ENCODE assay signal across 8 cellular contexts in the genomic region with DNA sequence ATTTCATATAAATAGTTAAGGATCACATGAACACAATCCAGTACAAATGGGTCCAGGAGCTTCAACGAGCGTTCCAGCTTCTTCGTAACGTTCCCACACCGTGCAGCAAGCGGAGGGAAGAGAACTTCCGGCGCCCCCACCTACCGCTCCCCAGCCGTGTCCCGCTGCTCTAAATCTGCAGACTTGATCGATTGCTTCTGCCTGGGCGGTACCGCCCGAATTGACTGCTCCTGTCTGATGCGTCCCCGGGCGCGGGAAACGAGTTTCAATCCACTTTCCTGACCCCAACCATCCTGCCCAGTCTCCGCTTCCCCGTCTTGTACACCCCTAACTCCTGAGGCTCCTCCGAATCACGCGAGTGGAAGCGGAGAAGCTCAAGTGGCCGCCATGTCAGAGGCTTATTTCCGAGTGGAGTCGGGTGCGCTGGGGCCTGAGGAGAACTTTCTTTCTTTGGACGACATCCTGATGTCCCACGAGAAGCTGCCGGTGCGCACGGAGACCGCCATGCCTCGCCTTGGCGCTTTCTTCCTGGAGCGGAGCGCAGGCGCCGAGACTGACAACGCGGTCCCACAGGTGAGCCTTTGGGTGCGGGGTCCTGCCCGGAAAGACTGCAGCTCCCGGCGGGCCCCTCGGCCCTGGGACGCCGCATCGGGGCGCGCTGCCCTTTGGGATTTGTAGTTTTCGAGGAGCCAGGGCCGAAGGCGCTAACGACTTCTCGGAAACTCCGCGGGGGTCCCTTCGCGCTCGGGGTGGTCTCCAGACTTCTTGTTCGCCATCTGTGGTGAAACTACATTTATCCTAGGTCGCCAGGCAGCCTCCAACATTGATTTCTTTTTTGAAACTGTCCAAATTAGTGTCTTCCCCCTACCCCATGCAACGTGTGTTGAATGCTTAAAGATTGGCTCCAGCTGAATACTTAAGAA. TPM values are rescaled to one million over a fixed set of nuclear protein-coding genes. Genes with fewer than 3 reads are reported as not detected.
DNase-seq lines count a peak whose midpoint lies in the region; ATAC-seq and TF ChIP-seq lines count a peak whose summit lies in the region.

TSS of gene GINS3 (plus strand) at position 257 of the 923 bp plus-strand sequence. CDS start at position 388, 131 bp downstream.

- peak within 1 kb of the TSS; percentile 98 to 100 for H4K8ac ChIP-seq in IMR-90 (ENCODE audit: low read depth in 2 of 2, low read length in 2 of 2)

- H3K9me3 ChIP-seq in IMR-90 (ENCODE audit: control insufficient read depth, insufficient read depth, low read length) (no peaks in the 10 kb centered on the region), mucosa of stomach (ENCODE audit: control insufficient read depth, low read length) (no peaks in the 10 kb centered on the region)

- no peaks in the 10 kb centered on the region for H4K20me1 ChIP-seq in IMR-90 (ENCODE audit: insufficient read depth, low read length)

- peak within 1 kb of the TSS; percentile 80 for H3K4ac ChIP-seq in IMR-90 (ENCODE audit: low read depth, low read length)

- ATAC-seq in GM21528 (IDR thresholded peaks at IDR 0.05; ENCODE audit: low FRiP score, unreplicated experiment): peak; percentile 95
- ATAC-seq in IMR-90 (ENCODE audit: low read depth): peak; percentile 98

- H3K27me3 ChIP-seq in IMR-90 (ENCODE audit: control insufficient read depth, insufficient read depth, low read length): peaks cover 2% of the 10 kb centered on the region
- peaks cover 7% of the 10 kb centered on the region for H3K27me3 ChIP-seq in mucosa of stomach (ENCODE audit: control insufficient read depth, insufficient read depth, low read length)

- WGBS in IMR-90 (ENCODE audit: extremely low coverage in 2 of 2, insufficient read length in 1 of 2), 2 experiments: 1% methylated on average over 24 of the region's 67 CpGs; no CpG with 5 or more reads in 1 of the 2 experiments

- peak within 1 kb of the TSS; percentile 97 for H4K5ac ChIP-seq in IMR-90 (ENCODE audit: low read depth, low read length)

- peak within 1 kb of the TSS; percentile 73 for H3K18ac ChIP-seq in IMR-90 (ENCODE audit: low read depth, low read length)

- peak within 1 kb of the TSS; percentile 92 for H3K4me3 ChIP-seq in IMR-90 (ENCODE audit: insufficient read depth, low read depth, low read length)
- peak within 1 kb of the TSS; percentile 70 for H3K4me3 ChIP-seq in epithelial cell of proximal tubule (ENCODE audit: low read depth, low read length)
- H3K4me3 ChIP-seq in mucosa of stomach (ENCODE audit: low read length): peak within 1 kb of the TSS; percentile 100

- H3K27ac ChIP-seq in IMR-90 (ENCODE audit: insufficient read depth, low read length): peak within 1 kb of the TSS; percentile 65

- BruUV-seq in IMR-90 (replicated peaks; lab: Mats Ljungman, UMichigan): no TSS peak

- H3K4me2 ChIP-seq in IMR-90 (ENCODE audit: low read depth, low read length): peak within 1 kb of the TSS; percentile 94

- DNase-seq in DMS 273 (lab: John Stamatoyannopoulos, UW; ENCODE audit: unreplicated experiment) (peak; percentile 97), IMR-90 (peak; percentile 90), OCI-M2 (lab: John Stamatoyannopoulos, UW; ENCODE audit: unreplicated experiment) (peak; percentile 60), activated T-cell treated with anti-CD3 and anti-CD28 coated beads for 4 hours (peak; percentile 79), epithelial cell of proximal tubule (ENCODE audit: low read depth) (peak; percentile 31)
- peak; percentile 90 for DNase-seq in stimulated activated CD8-positive, alpha-beta memory T cell treated with anti-CD3 and anti-CD28 coated beads, Interleukin-4, amount 100 ng/mL, for 48 hours

- H3K23ac ChIP-seq in IMR-90 (ENCODE audit: low read depth, low read length): peak within 1 kb of the TSS; percentile 90; the same call in 1 of the 2 replicates

- dilution Hi-C loops in IMR-90 (cut with HindIII; ENCODE audit: low sequenced_read_pairs, unreplicated experiment): no loop called here

- CTCF ChIA-PET in IMR-90 (lab: Yijun Ruan, JAX): interaction anchor here (1.3 to 1.5 kb wide), 2 partner anchors 19 to 95 kb away, joined by 4 to 5 read pairs; no protein-coding TSS in a partner anchor

- TF ChIP-seq CTCF in IMR-90 (conservative IDR thresholded peaks at IDR 0.05; ENCODE audit: low read depth, low read length) (no peak), epithelial cell of proximal tubule (conservative IDR thresholded peaks at IDR 0.05; ENCODE audit: low read depth, low read length) (no peak)

- peak within 1 kb of the TSS; percentile 45; the same call in 2 of the 3 replicates for H2BK15ac ChIP-seq in IMR-90 (ENCODE audit: low read depth, low read length)

- in situ Hi-C loops in IMR-90 (cut with MboI; ENCODE audit: low sequenced_read_pairs): no loop called here

- no peak within 1 kb of the TSS for H2BK20ac ChIP-seq in IMR-90 (ENCODE audit: low read depth, low read length)

- peak within 1 kb of the TSS; percentile 69 for H4K91ac ChIP-seq in IMR-90 (ENCODE audit: insufficient read depth, low read depth, low read length)

- H3K56ac ChIP-seq in IMR-90 (ENCODE audit: extremely low read depth, insufficient read depth, low read length): peak within 1 kb of the TSS; percentile 82

- no peak for TF ChIP-seq RAD21 in IMR-90 (IDR thresholded peaks at IDR 0.05; ENCODE audit: low read length)

- H3K9ac ChIP-seq in IMR-90 (ENCODE audit: low read depth, low read length) (peak within 1 kb of the TSS; percentile 87), mucosa of stomach (ENCODE audit: low read length) (peak within 1 kb of the TSS; percentile 82)

- H2AFZ ChIP-seq in IMR-90 (replicated peaks; ENCODE audit: low read length, poor library complexity): peak within 1 kb of the TSS; percentile 99

- H2BK5ac ChIP-seq in IMR-90 (ENCODE audit: low read depth, low read length, poor library complexity, severe bottlenecking): peak within 1 kb of the TSS; percentile 48

- H3K79me1 ChIP-seq in IMR-90 (ENCODE audit: low read depth in 1 of 2, low read length in 2 of 2): peaks cover 10 to 14% of the 10 kb centered on the region in 2 experiments

- TF ChIP-seq POLR2A in IMR-90 (IDR thresholded peaks at IDR 0.05; ENCODE audit: low read depth, low read length): peak; percentile 41; the same call in 1 of the 2 replicates

- H3K4me1 ChIP-seq in IMR-90 (ENCODE audit: control insufficient read depth, insufficient read depth, low read length) (peaks cover 1% of the 10 kb centered on the region; the same call in 1 of the 2 replicates), mucosa of stomach (ENCODE audit: control insufficient read depth, insufficient read depth, low read length) (peaks cover 5% of the 10 kb centered on the region)

- POLR2A ChIA-PET in IMR-90 (lab: Charles Lee; ENCODE audit: unreplicated experiment): interaction anchor here (0.7 kb wide), 1 partner anchor 60 kb away, joined by 3 read pairs; no protein-coding TSS in a partner anchor

- no peaks in the 10 kb centered on the region; the same call in 1 of the 2 replicates for H3K9me1 ChIP-seq in IMR-90 (ENCODE audit: insufficient read depth, low read length)

- intact Hi-C loops in IMR-90 (cut with micrococcal nuclease): no loop called here

- H3K14ac ChIP-seq in IMR-90 (replicated peaks; ENCODE audit: low read depth, low read length): peak within 1 kb of the TSS; percentile 91

- no peaks in the 10 kb centered on the region for H3K36me3 ChIP-seq in IMR-90 (ENCODE audit: control insufficient read depth, insufficient read depth, low read length)
- no peaks in the 10 kb centered on the region for H3K36me3 ChIP-seq in mucosa of stomach (ENCODE audit: control insufficient read depth, insufficient read depth, low read length)

- no peak within 1 kb of the TSS for H2AK5ac ChIP-seq in IMR-90 (ENCODE audit: low read depth, low read length)

- peak within 1 kb of the TSS; percentile 56 for H2BK120ac ChIP-seq in IMR-90 (ENCODE audit: low read depth, low read length)

- peak within 1 kb of the TSS; percentile 81 for H2AK9ac ChIP-seq in IMR-90 (replicated peaks; ENCODE audit: low read depth, low read length, poor library complexity)

TF ChIP-seq in IMR-90, 13 proteins besides CTCF, POLR2A, EP300 and RAD21:
- TF ChIP-seq FOS (IDR thresholded peaks at IDR 0.05; ENCODE audit: low read depth, low read length) (no peak), MAZ (IDR thresholded peaks at IDR 0.05; ENCODE audit: borderline replicate concordance, low read depth, low read length) (peak; percentile 82; the same call in 1 of the 2 replicates), RCOR1 (IDR thresholded peaks at IDR 0.05; ENCODE audit: insufficient replicate concordance, low read length) (no peak), MXI1 (IDR thresholded peaks at IDR 0.05; ENCODE audit: borderline replicate concordance, low read depth, low read length) (0 out of 2 replicates have a peak, but pooled peaks have one; percentile 41)

RNA-seq across cellular contexts. Expression of gene GINS3, which starts in this region (rescaled TPM):
- 5.0 and 5.4 TPM in 2 replicates for total RNA-seq in IMR-90 (2012; rRNA removed)
- polyA plus RNA-seq in IMR-90 (2012; rRNA removed): 5.2 and 5.3 TPM in 2 replicates
- polyA plus RNA-seq in IMR-90 (2012; cell fraction: cytosol; rRNA removed): 2.4 and 2.7 TPM in 2 replicates
- 1.4 and 2.9 TPM in 2 replicates for polyA plus RNA-seq in IMR-90 (2012; cell fraction: nucleus; rRNA removed; ENCODE audit: low replicate concordance)
- 14.0 and 22.1 TPM in 2 replicates for total RNA-seq in epithelial cell of proximal tubule

Comparison
In these comparisons a context has a peak if more than half of its experiments do, and no peak if none do; other contexts are left out.
1. Peak in every context shown above with its lines: DNase-seq, ATAC-seq, H3K4me3 ChIP-seq and H3K27ac ChIP-seq.
2. DNase-seq: peak in every context shown above with its lines; median percentile 97 in DMS 273; 90 in IMR-90; 90 in stimulated activated CD8-positive, alpha-beta memory T cell treated with anti-CD3 and anti-CD28 coated beads, Interleukin-4, amount 100 ng/mL, for 48 hours; 79 in activated T-cell treated with anti-CD3 and anti-CD28 coated beads for 4 hours; 60 in OCI-M2; 31 in epithelial cell of proximal tubule.